ENCODE assay signal across 34 cellular contexts in genomic region chrX:100484971-100485370, GRCh38.
"Had no signal": no experiment of that assay in that cellular context is flagged by ENCODE, and none has a peak within 500 bp of the region (broad histone marks: within the 10 kb centered on the region; RNA-seq: fewer than 3 reads in every experiment).

No MANE protein-coding gene starts in this region.

- H3K4me1 Mint-ChIP-seq: activated CD4-positive, alpha-beta T cell treated with anti-CD3 and anti-CD28 coated beads for 36 hours; activated CD4-positive, alpha-beta T cell treated with anti-CD3 and anti-CD28 coated beads, Interleukin-2, amount 10 ng/mL, durations not matched to agents 24 days and 14 days; activated CD8-positive, alpha-beta memory T cell treated with anti-CD3 and anti-CD28 coated beads, Interleukin-2, amount 10 ng/mL, durations not matched to agents 7 days and 5 days; activated naive CD4-positive, alpha-beta T cell treated with anti-CD3 and anti-CD28 coated beads, Interleukin-2, amount 10 ng/mL, durations not matched to agents 7 days and 5 days; activated naive CD8-positive, alpha-beta T cell treated with anti-CD3 and anti-CD28 coated beads, Interleukin-2, amount 10 ng/mL, durations not matched to agents 7 days and 5 days; central memory CD8-positive, alpha-beta T cell; T-helper 17 cell had no signal

- FAIRE-seq: bronchial epithelial cell, endometrium, endothelial cell of umbilical vein had no signal

- H3K27me3 Mint-ChIP-seq: activated CD4-positive, alpha-beta memory T cell treated with anti-CD3 and anti-CD28 coated beads for 36 hours; activated CD4-positive, alpha-beta T cell treated with anti-CD3 and anti-CD28 coated beads for 36 hours; activated CD4-positive, alpha-beta T cell treated with anti-CD3 and anti-CD28 coated beads, Interleukin-2, amount 10 ng/mL, durations not matched to agents 24 days and 14 days; activated CD8-positive, alpha-beta memory T cell treated with anti-CD3 and anti-CD28 coated beads, Interleukin-2, amount 10 ng/mL, durations not matched to agents 7 days and 5 days; activated naive CD4-positive, alpha-beta T cell treated with anti-CD3 and anti-CD28 coated beads, Interleukin-2, amount 10 ng/mL, durations not matched to agents 7 days and 5 days; activated naive CD8-positive, alpha-beta T cell treated with anti-CD3 and anti-CD28 coated beads, Interleukin-2, amount 10 ng/mL, durations not matched to agents 7 days and 5 days; central memory CD8-positive, alpha-beta T cell had no signal

- ATAC-seq: activated CD4-positive, alpha-beta T cell treated with anti-CD3 and anti-CD28 coated beads for 36 hours; activated CD8-positive, alpha-beta memory T cell treated with anti-CD3 and anti-CD28 coated beads, Interleukin-2, amount 10 ng/mL, durations not matched to agents 7 days and 5 days; activated CD8-positive, alpha-beta T cell treated with anti-CD3 and anti-CD28 coated beads, Interleukin-2, amount 10 ng/mL, durations not matched to agents 7 days and 5 days; activated naive CD4-positive, alpha-beta T cell treated with anti-CD3 and anti-CD28 coated beads, Interleukin-2, amount 50 U/mL, for 72 hours; activated T-cell treated with anti-CD3 and anti-CD28 coated beads, Interleukin-2, amount 50 U/mL, for 72 hours; gastroesophageal sphincter; heart right ventricle; T-helper 17 cell had no signal

- H3K27me3 ChIP-seq: ascending aorta, brain microvascular endothelial cell, esophagus squamous epithelium, gastroesophageal sphincter had no signal

- H3K9me3 ChIP-seq: ascending aorta, esophagus squamous epithelium, gastroesophageal sphincter, heart right ventricle had no signal

- H3K4me3 Mint-ChIP-seq: activated CD4-positive, alpha-beta memory T cell treated with anti-CD3 and anti-CD28 coated beads for 36 hours; activated CD4-positive, alpha-beta T cell treated with anti-CD3 and anti-CD28 coated beads for 36 hours; activated CD4-positive, alpha-beta T cell treated with anti-CD3 and anti-CD28 coated beads, Interleukin-2, amount 10 ng/mL, durations not matched to agents 24 days and 14 days; activated CD8-positive, alpha-beta memory T cell treated with anti-CD3 and anti-CD28 coated beads, Interleukin-2, amount 10 ng/mL, durations not matched to agents 7 days and 5 days; activated CD8-positive, alpha-beta T cell treated with anti-CD3 and anti-CD28 coated beads, Interleukin-2, amount 10 ng/mL, durations not matched to agents 7 days and 5 days; activated naive CD4-positive, alpha-beta T cell treated with anti-CD3 and anti-CD28 coated beads, Interleukin-2, amount 10 ng/mL, durations not matched to agents 7 days and 5 days; activated naive CD8-positive, alpha-beta T cell treated with anti-CD3 and anti-CD28 coated beads, Interleukin-2, amount 10 ng/mL, durations not matched to agents 7 days and 5 days; activated T-cell treated with anti-CD3 and anti-CD28 coated beads, Interleukin-2, amount 50 U/mL, for 72 hours; central memory CD8-positive, alpha-beta T cell; T-helper 17 cell; T-helper 2 cell treated with Interferon-gamma antibody and Interleukin-4, amounts not matched to agents 5 μg/mL and 100 μg/mL, for 36 hours had no signal

- H3K27ac ChIP-seq: ascending aorta, brain microvascular endothelial cell, epithelial cell of prostate, esophagus squamous epithelium, gastroesophageal sphincter, heart right ventricle, WERI-Rb-1 had no signal

- H3K9me3 Mint-ChIP-seq: activated CD4-positive, alpha-beta memory T cell treated with anti-CD3 and anti-CD28 coated beads for 36 hours; activated CD4-positive, alpha-beta T cell treated with anti-CD3 and anti-CD28 coated beads, Interleukin-2, amount 10 ng/mL, durations not matched to agents 24 days and 14 days; activated naive CD4-positive, alpha-beta T cell treated with anti-CD3 and anti-CD28 coated beads, Interleukin-2, amount 10 ng/mL, durations not matched to agents 7 days and 5 days; activated naive CD4-positive, alpha-beta T cell treated with anti-CD3 and anti-CD28 coated beads, Interleukin-2, amount 50 U/mL, for 72 hours; activated naive CD8-positive, alpha-beta T cell treated with anti-CD3 and anti-CD28 coated beads, Interleukin-2, amount 10 ng/mL, durations not matched to agents 7 days and 5 days; activated T-cell treated with anti-CD3 and anti-CD28 coated beads, Interleukin-2, amount 50 U/mL, for 72 hours; central memory CD8-positive, alpha-beta T cell; T-helper 2 cell treated with Interferon-gamma antibody and Interleukin-4, amounts not matched to agents 5 μg/mL and 100 μg/mL, for 36 hours had no signal

- H3K36me3 ChIP-seq: ascending aorta, brain microvascular endothelial cell, esophagus squamous epithelium, gastroesophageal sphincter, heart right ventricle, WERI-Rb-1 had no signal

- H3K27ac Mint-ChIP-seq: activated CD4-positive, alpha-beta memory T cell treated with anti-CD3 and anti-CD28 coated beads for 36 hours; activated CD4-positive, alpha-beta T cell treated with anti-CD3 and anti-CD28 coated beads for 36 hours; activated CD4-positive, alpha-beta T cell treated with anti-CD3 and anti-CD28 coated beads, Interleukin-2, amount 10 ng/mL, durations not matched to agents 24 days and 14 days; activated CD8-positive, alpha-beta memory T cell treated with anti-CD3 and anti-CD28 coated beads, Interleukin-2, amount 10 ng/mL, durations not matched to agents 7 days and 5 days; activated CD8-positive, alpha-beta T cell treated with anti-CD3 and anti-CD28 coated beads, Interleukin-2, amount 10 ng/mL, durations not matched to agents 7 days and 5 days; activated naive CD4-positive, alpha-beta T cell treated with anti-CD3 and anti-CD28 coated beads, Interleukin-2, amount 10 ng/mL, durations not matched to agents 7 days and 5 days; activated naive CD4-positive, alpha-beta T cell treated with anti-CD3 and anti-CD28 coated beads, Interleukin-2, amount 50 U/mL, for 72 hours; activated naive CD8-positive, alpha-beta T cell treated with anti-CD3 and anti-CD28 coated beads, Interleukin-2, amount 10 ng/mL, durations not matched to agents 7 days and 5 days; activated T-cell treated with anti-CD3 and anti-CD28 coated beads, Interleukin-2, amount 50 U/mL, for 72 hours; T-helper 17 cell; T-helper 2 cell treated with Interferon-gamma antibody and Interleukin-4, amounts not matched to agents 5 μg/mL and 100 μg/mL, for 36 hours had no signal

- H3K36me3 Mint-ChIP-seq: activated CD4-positive, alpha-beta memory T cell treated with anti-CD3 and anti-CD28 coated beads for 36 hours; activated CD8-positive, alpha-beta memory T cell treated with anti-CD3 and anti-CD28 coated beads, Interleukin-2, amount 10 ng/mL, durations not matched to agents 7 days and 5 days; activated naive CD4-positive, alpha-beta T cell treated with anti-CD3 and anti-CD28 coated beads, Interleukin-2, amount 10 ng/mL, durations not matched to agents 7 days and 5 days; activated naive CD4-positive, alpha-beta T cell treated with anti-CD3 and anti-CD28 coated beads, Interleukin-2, amount 50 U/mL, for 72 hours; activated naive CD8-positive, alpha-beta T cell treated with anti-CD3 and anti-CD28 coated beads, Interleukin-2, amount 10 ng/mL, durations not matched to agents 7 days and 5 days had no signal

- DNase-seq: activated CD4-positive, alpha-beta memory T cell treated with anti-CD3 and anti-CD28 coated beads for 36 hours; activated CD4-positive, alpha-beta T cell treated with anti-CD3 and anti-CD28 coated beads for 36 hours; activated CD4-positive, alpha-beta T cell treated with anti-CD3 and anti-CD28 coated beads, Interleukin-2, amount 10 ng/mL, durations not matched to agents 24 days and 14 days; activated CD4-positive, CD25-positive, alpha-beta regulatory T cell; activated CD4-positive, CD25-positive, alpha-beta regulatory T cell treated with anti-CD3 and anti-CD28 coated beads, Interleukin-2, amount 50 U/mL, for 72 hours; activated CD8-positive, alpha-beta memory T cell treated with anti-CD3 and anti-CD28 coated beads, Interleukin-2, amount 10 ng/mL, durations not matched to agents 7 days and 5 days; activated CD8-positive, alpha-beta memory T cell treated with anti-CD3 and anti-CD28 coated beads, Interleukin-2, amount 50 U/mL, for 4 hours; activated CD8-positive, alpha-beta T cell treated with anti-CD3 and anti-CD28 coated beads, Interleukin-2, amount 10 ng/mL, durations not matched to agents 7 days and 5 days; activated gamma-delta T cell; activated naive CD4-positive, alpha-beta T cell; activated naive CD4-positive, alpha-beta T cell treated with anti-CD3 and anti-CD28 coated beads, Interleukin-2, amount 10 ng/mL, durations not matched to agents 7 days and 5 days; activated naive CD8-positive, alpha-beta T cell treated with anti-CD3 and anti-CD28 coated beads, Interleukin-2, amount 10 ng/mL, durations not matched to agents 7 days and 5 days; activated T-cell treated with anti-CD3 and anti-CD28 coated beads, Interleukin-2, amount 50 U/mL, for 1 hour; activated T-cell treated with anti-CD3 and anti-CD28 coated beads, Interleukin-2, amount 50 U/mL, for 72 hours; brain microvascular endothelial cell; cortex of kidney; dermis blood vessel endothelial cell; effector CD8-positive, alpha-beta T cell; esophagus squamous epithelium; foreskin melanocyte; heart right ventricle; T-helper 1 cell; T-helper 17 cell; T1000; WERI-Rb-1 had no signal

- H3K4me3 ChIP-seq: ascending aorta, esophagus squamous epithelium, gastroesophageal sphincter, heart right ventricle had no signal

- H3K4me1 ChIP-seq: ascending aorta, esophagus squamous epithelium, gastroesophageal sphincter, heart right ventricle had no signal
